In genomic region chr2:210502997-210503621, GRCh38 we compare ENCODE assay signal across 7 cellular contexts. TPM values are rescaled to one million over a fixed set of nuclear protein-coding genes. Genes with fewer than 3 reads are reported as not detected.
DNase-seq lines count a peak whose midpoint lies in the region; ATAC-seq, FAIRE-seq and TF ChIP-seq lines count a peak whose summit lies in the region.

No MANE protein-coding gene starts in this region.

- no peaks in the 10 kb centered on the region for H3K27me3 ChIP-seq in K562 (ENCODE audit: control insufficient read depth in 2 of 2, insufficient read depth in 2 of 2, low read length in 2 of 2)
- H3K27me3 ChIP-seq in smooth muscle cell (ENCODE audit: low read depth): no peaks in the 10 kb centered on the region

- H3K4me3 ChIP-seq in K562 (no peak overlapping the region), smooth muscle cell (no peak overlapping the region)

- POLR2A ChIA-PET in K562 (lab: Yijun Ruan, JAX): no interaction called here

- H3K79me2 ChIP-seq in K562 (ENCODE audit: control insufficient read depth, insufficient read depth, low read length): no peaks in the 10 kb centered on the region
- H3K79me2 ChIP-seq in smooth muscle cell (ENCODE audit: low read depth): no peaks in the 10 kb centered on the region

- H3K36me3 ChIP-seq in K562 (ENCODE audit: control insufficient read depth, insufficient read depth, low read length): no peaks in the 10 kb centered on the region
- no peaks in the 10 kb centered on the region for H3K36me3 ChIP-seq in smooth muscle cell (ENCODE audit: low read depth)

- no peak overlapping the region for H3K4me2 ChIP-seq in K562 (ENCODE audit: insufficient read depth, low read length)
- H3K4me2 ChIP-seq in smooth muscle cell: no peak overlapping the region

- 0% methylated on average over 7 of the region's 7 CpGs for WGBS in K562 (ENCODE audit: insufficient coverage, low coverage, missing lambda C conversion rate)
- 42% methylated on average over 7 of the region's 7 CpGs for WGBS in smooth muscle cell (ENCODE audit: low lambda C conversion rate)

- in situ Hi-C loops in K562 (cut with MboI): no loop called here

- H4K20me1 ChIP-seq in K562 (replicated peaks; ENCODE audit: control insufficient read depth, insufficient read depth, low read length): no peaks in the 10 kb centered on the region
- H4K20me1 ChIP-seq in smooth muscle cell (ENCODE audit: low read depth): no peaks in the 10 kb centered on the region

- peak; percentile 71 for ATAC-seq in K562

- H3K27ac ChIP-seq in K562 (ENCODE audit: extremely low read depth, low read depth, low read length) (no peak overlapping the region), smooth muscle cell (ENCODE audit: low read depth) (no peak overlapping the region)

- no TSS peak for BruUV-seq in K562 (replicated peaks; lab: Mats Ljungman, UMichigan)

- DNase-seq in GM20000 (ENCODE audit: low spot score): peak; percentile 46
- DNase-seq in HK-2 (ENCODE audit: unreplicated experiment): peak; percentile 38
- DNase-seq in OCI-M1 (lab: John Stamatoyannopoulos, UW): peak; percentile 66
- DNase-seq in K562 (ENCODE audit: extremely low read depth in 1 of 4, low spot score in 3 of 4): peak; percentile 29 to 41 (median 35)
- DNase-seq in iris pigment epithelial cell (ENCODE audit: low read depth): peak; percentile 57
- DNase-seq in smooth muscle cell (lab: John Stamatoyannopoulos, UW; ENCODE audit: unreplicated experiment): no peak

- H3K9ac ChIP-seq in K562 (ENCODE audit: insufficient read depth in 1 of 2, low read depth in 2 of 2, low read length in 2 of 2) (no peak overlapping the region), smooth muscle cell (ENCODE audit: low read depth) (no peak overlapping the region)

- H3F3A ChIP-seq in smooth muscle cell (ENCODE audit: low read depth): no peaks in the 10 kb centered on the region

- no peaks in the 10 kb centered on the region for H3K4me1 ChIP-seq in K562 (replicated peaks in 1 of 2; ENCODE audit: control insufficient read depth in 2 of 2, insufficient read depth in 2 of 2, low read length in 2 of 2)
- no peaks in the 10 kb centered on the region for H3K4me1 ChIP-seq in smooth muscle cell (ENCODE audit: low read depth)

- CTCF ChIA-PET in K562 (lab: Yijun Ruan, JAX; ENCODE audit: low intra/inter-chr PET ratio): no interaction called here

- TF ChIP-seq EP300 in K562 (IDR thresholded peaks at IDR 0.05; ENCODE audit: low read length): no peak

- H2AFZ ChIP-seq in K562 (ENCODE audit: low read depth, low read length) (no peak overlapping the region), smooth muscle cell (ENCODE audit: low read depth) (peak overlapping the region; percentile 30)

- peak in 1 of 2 experiments; percentile 29; a peak in 1 of 4 replicates for TF ChIP-seq RAD21 in K562 (CRISPR knock-in tag; conservative IDR thresholded peaks at IDR 0.05 in 1 of 2, IDR thresholded peaks at IDR 0.05 in 1 of 2)

- peak; percentile 91 for TF ChIP-seq CTCF in GM20000 (IDR thresholded peaks at IDR 0.05; ENCODE audit: extremely low read depth, missing control alignments)
- peak; percentile 49 to 56 (median 52) for TF ChIP-seq CTCF in K562 (IDR thresholded peaks at IDR 0.05 in 2 of 3, conservative IDR thresholded peaks at IDR 0.05 in 1 of 3; ENCODE audit: insufficient read depth in 2 of 3, low read depth in 1 of 3, low read length in 3 of 3)
- TF ChIP-seq CTCF in smooth muscle cell (IDR thresholded peaks at IDR 0.05; ENCODE audit: borderline replicate concordance, insufficient read depth, poor library complexity, severe bottlenecking): peak; percentile 91

- FAIRE-seq in G401.6 (lab: Jason Lieb, UNC) (peak; percentile 46), K562 (lab: Jason Lieb, UNC) (peak; percentile 37)

- H3K9me1 ChIP-seq in K562 (ENCODE audit: control insufficient read depth, insufficient read depth, low read length): no peaks in the 10 kb centered on the region

- no peaks in the 10 kb centered on the region for H3K9me3 ChIP-seq in K562 (replicated peaks; ENCODE audit: control insufficient read depth, insufficient read depth, low read depth, low read length)
- H3K9me3 ChIP-seq in smooth muscle cell (replicated peaks; ENCODE audit: low read depth): no peaks in the 10 kb centered on the region

- TF ChIP-seq POLR2A in K562 (conservative IDR thresholded peaks at IDR 0.05): no peak

- intact Hi-C loops in K562 (cut with micrococcal nuclease): no loop called here

TF ChIP-seq in K562, 482 proteins besides CTCF, POLR2A, EP300 and RAD21:
- TF ChIP-seq SMC3 (conservative IDR thresholded peaks at IDR 0.05; ENCODE audit: insufficient read depth, low read depth, low read length) (0 out of 2 replicates have a peak, but pooled peaks have one; percentile 7), SMARCC2 (IDR thresholded peaks at IDR 0.05; ENCODE audit: low read depth) (no peak)
TF ChIP-seq in K562: peak in this region for 1.

RNA-seq across cellular contexts. Expression of gene LANCL1, which starts 26.6 kb away (rescaled TPM):
- 10.5 and 14.3 TPM in 2 replicates for total RNA-seq in K562 (2011; cell fraction: chromatin; rRNA removed; ENCODE audit: low replicate concordance)
- total RNA-seq in K562 (2011; cell fraction: nucleolus; rRNA removed): 7.5 and 9.7 TPM in 2 replicates
- total RNA-seq in K562 (2011; cell fraction: nucleoplasm; rRNA removed): 11.1 and 20.4 TPM in 2 replicates
- total RNA-seq in K562 (2014; rRNA removed): 15.3 and 15.9 TPM in 2 replicates
- total RNA-seq in K562 (2014; rRNA removed; fragmentation: Illumina TruSeq; extraction: Trizol): 35.9 and 40.9 TPM in 2 replicates
- total RNA-seq in K562 (2015; rRNA removed; fragmentation: Illumina TruSeq; extraction: Trizol): 28.1 and 28.4 TPM in 2 replicates
- 35.6 and 37.5 TPM in 2 replicates for total RNA-seq in K562 (2021)
- 46.9 and 56.3 TPM in 2 replicates for polyA plus RNA-seq in K562 (2011; rRNA removed)
- 30.0 and 38.4 TPM in 2 replicates for polyA plus RNA-seq in K562 (2011; cell fraction: cytosol; rRNA removed)
- polyA plus RNA-seq in K562 (2011; cell fraction: nucleus; rRNA removed): 20.3 and 34.9 TPM in 2 replicates
- 22.5 and 30.1 TPM in 2 replicates for polyA plus RNA-seq in K562 (2012)
- 34.1 and 40.3 TPM in 2 replicates for polyA plus RNA-seq in K562 (2014; fragmentation: Illumina TruSeq; extraction: Trizol)
- polyA plus RNA-seq in K562 (2014; fragmentation: Nextera tagmentation; extraction: Ambion mirVana): 10 to 100 TPM; 22.4 to 30.1 TPM
- polyA plus RNA-seq in K562 (2014; rRNA removed): 22.2 and 24.0 TPM in 2 replicates
- 79.9 and 83.2 TPM in 2 replicates for polyA minus RNA-seq in K562 (2011; rRNA and poly(A)+ RNA removed)
- 31.9 and 32.4 TPM in 2 replicates for polyA minus RNA-seq in K562 (2011; cell fraction: cytosol; rRNA and poly(A)+ RNA removed)
- polyA minus RNA-seq in K562 (2011; cell fraction: nucleus; rRNA and poly(A)+ RNA removed): 7.7 and 13.8 TPM in 2 replicates
- total RNA-seq in smooth muscle cell: 37.2 and 43.7 TPM in 2 replicates
- polyA plus RNA-seq in smooth muscle cell: 14.5 and 14.7 TPM in 2 replicates

RNA-seq across cellular contexts. Expression of gene CPS1, which starts 53.3 kb away (rescaled TPM):
- 10.9 and 21.5 TPM in 2 replicates for total RNA-seq in K562 (2011; cell fraction: chromatin; rRNA removed; ENCODE audit: low replicate concordance)
- 7.7 and 10.9 TPM in 2 replicates for total RNA-seq in K562 (2011; cell fraction: nucleolus; rRNA removed)
- 12.2 and 17.3 TPM in 2 replicates for total RNA-seq in K562 (2011; cell fraction: nucleoplasm; rRNA removed)
- total RNA-seq in K562 (2014; rRNA removed): 4.3 and 5.7 TPM in 2 replicates
- 9.6 and 10.7 TPM in 2 replicates for total RNA-seq in K562 (2014; rRNA removed; fragmentation: Illumina TruSeq; extraction: Trizol)
- total RNA-seq in K562 (2015; rRNA removed; fragmentation: Illumina TruSeq; extraction: Trizol): 8.7 and 9.2 TPM in 2 replicates
- 5.0 and 6.0 TPM in 2 replicates for total RNA-seq in K562 (2021)
- polyA plus RNA-seq in K562 (2011; rRNA removed): 11.6 and 13.5 TPM in 2 replicates
- 3.9 and 6.6 TPM in 2 replicates for polyA plus RNA-seq in K562 (2011; cell fraction: cytosol; rRNA removed)
- polyA plus RNA-seq in K562 (2011; cell fraction: nucleus; rRNA removed): 19.9 and 29.6 TPM in 2 replicates
- polyA plus RNA-seq in K562 (2012): 5.6 and 6.8 TPM in 2 replicates
- 8.7 and 9.3 TPM in 2 replicates for polyA plus RNA-seq in K562 (2014; fragmentation: Illumina TruSeq; extraction: Trizol)
- 1 to 10 TPM; 2.4 to 3.6 TPM for polyA plus RNA-seq in K562 (2014; fragmentation: Nextera tagmentation; extraction: Ambion mirVana)
- polyA plus RNA-seq in K562 (2014; rRNA removed): 5.1 and 6.0 TPM in 2 replicates
- polyA minus RNA-seq in K562 (2011; rRNA and poly(A)+ RNA removed): 38.7 and 39.8 TPM in 2 replicates
- 16.1 and 17.1 TPM in 2 replicates for polyA minus RNA-seq in K562 (2011; cell fraction: cytosol; rRNA and poly(A)+ RNA removed)
- polyA minus RNA-seq in K562 (2011; cell fraction: nucleus; rRNA and poly(A)+ RNA removed): 22.3 and 47.3 TPM in 2 replicates
- 6.3 and 8.3 TPM in 2 replicates for total RNA-seq in smooth muscle cell
- 0.54 and 0.63 TPM in 2 replicates for polyA plus RNA-seq in smooth muscle cell
